10 cellular contexts compared by ENCODE assay signal in the genomic region with DNA sequence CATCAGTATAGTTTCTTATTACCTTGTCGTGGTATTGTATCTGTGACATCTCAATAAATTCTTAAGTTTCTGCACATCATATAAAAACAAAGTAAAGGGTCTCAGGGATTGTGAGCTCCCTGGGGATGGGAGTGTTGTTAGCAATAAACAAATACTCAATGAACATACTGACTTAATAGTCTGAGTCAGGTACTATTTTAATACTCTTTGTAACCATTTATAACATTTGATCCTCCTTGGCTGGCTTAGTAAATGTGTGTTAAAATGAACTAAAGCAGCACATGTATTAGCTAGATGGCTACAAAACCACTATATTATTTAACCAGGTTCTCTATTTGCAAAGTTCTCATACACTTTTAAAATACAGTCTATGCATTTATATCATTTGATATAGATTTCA. TPM values are rescaled to one million over a fixed set of nuclear protein-coding genes. Genes with fewer than 3 reads are reported as not detected.
DNase-seq lines count a peak whose midpoint lies in the region; ATAC-seq and TF ChIP-seq lines count a peak whose summit lies in the region.
"Had no signal": no experiment of that assay in that cellular context is flagged by ENCODE, and none has a peak within 500 bp of the region (broad histone marks: within the 10 kb centered on the region; RNA-seq: fewer than 3 reads in every experiment).

No MANE protein-coding gene starts in this region.

- CTCF ChIA-PET in activated naive CD4-positive, alpha-beta T cell treated with anti-CD3 and anti-CD28 coated beads, Interleukin-2, amount 10 ng/mL, durations not matched to agents 7 days and 5 days (lab: Charles Lee): no interaction called here
- CTCF ChIA-PET in PC-3 (lab: Charles Lee): interaction anchor here (0.6 kb wide), 1 partner anchor 142 kb away, joined by 6 read pairs; no protein-coding TSS in a partner anchor

- H3K79me2 ChIP-seq in PC-3 (ENCODE audit: low read length): peaks cover 43% of the 10 kb centered on the region

- H2AFZ ChIP-seq in PC-3 (ENCODE audit: low read length): no peak overlapping the region

- H3K27me3 Mint-ChIP-seq in activated naive CD4-positive, alpha-beta T cell treated with anti-CD3 and anti-CD28 coated beads, Interleukin-2, amount 10 ng/mL, durations not matched to agents 7 days and 5 days: no peaks in the 10 kb centered on the region
- H3K27me3 Mint-ChIP-seq in endodermal cell (ENCODE audit: insufficient read depth): no peaks in the 10 kb centered on the region

- H3K27me3 ChIP-seq in PC-3 (ENCODE audit: low read length) (no peaks in the 10 kb centered on the region), endodermal cell (ENCODE audit: control insufficient read depth, insufficient read depth, low read length, poor library complexity, severe bottlenecking) (no peaks in the 10 kb centered on the region), skeletal muscle satellite cell (ENCODE audit: control insufficient read depth, insufficient read depth, low read length) (no peaks in the 10 kb centered on the region)
- H3K27me3 ChIP-seq: transverse colon had no signal

- DNase-seq in activated naive CD4-positive, alpha-beta T cell treated with anti-CD3 and anti-CD28 coated beads, Interleukin-2, amount 10 ng/mL, durations not matched to agents 7 days and 5 days: no peak
- no peak for DNase-seq in activated naive CD4-positive, alpha-beta T cell treated with Interleukin-2 at 50 U/mL for 16 hours
- no peak for DNase-seq in PC-3
- no peak for DNase-seq in endodermal cell
- no peak for DNase-seq in retina
- DNase-seq in omental fat pad (ENCODE audit: low spot score): no peak
- DNase-seq: SW 1271, transverse colon had no signal

- no peaks in the 10 kb centered on the region for H3K9me3 Mint-ChIP-seq in activated naive CD4-positive, alpha-beta T cell treated with anti-CD3 and anti-CD28 coated beads, Interleukin-2, amount 10 ng/mL, durations not matched to agents 7 days and 5 days
- H3K9me3 Mint-ChIP-seq in endodermal cell: no peaks in the 10 kb centered on the region

- H3K27ac ChIP-seq in PC-3 (ENCODE audit: low read length) (peak overlapping the region; percentile 21; the same call in 1 of the 2 replicates), endodermal cell (ENCODE audit: low read depth, low read length) (no peak overlapping the region)

- peak overlapping the region; percentile 99; the same call in 1 of the 2 replicates for H3K9ac ChIP-seq in PC-3 (ENCODE audit: low read length)
- peak overlapping the region; percentile 92 for H3K9ac ChIP-seq in endodermal cell (ENCODE audit: extremely low read depth, low read length, poor library complexity, severe bottlenecking)
- H3K9ac ChIP-seq in skeletal muscle satellite cell (ENCODE audit: low read depth, low read length): peak overlapping the region; percentile 90

- H3K4me1 ChIP-seq in PC-3 (ENCODE audit: insufficient read depth, low read length) (peaks cover 33% of the 10 kb centered on the region), endodermal cell (ENCODE audit: control insufficient read depth, insufficient read depth, low read length) (peaks cover 18% of the 10 kb centered on the region), skeletal muscle satellite cell (ENCODE audit: control insufficient read depth, insufficient read depth, low read length) (peaks cover 30% of the 10 kb centered on the region)

- intact Hi-C loops in PC-3 (cut with micrococcal nuclease): loop anchor here (5.0 kb wide), 1 partner anchor 70 kb away; no protein-coding TSS in a partner anchor

- POLR2A ChIA-PET in PC-3 (lab: Charles Lee; ENCODE audit: unreplicated experiment): interaction anchor here (0.6 kb wide), 1 partner anchor 79 kb away, joined by 35 read pairs; a partner anchor contains a TSS

- H4K20me1 ChIP-seq in PC-3 (ENCODE audit: low read length): no peaks in the 10 kb centered on the region; the same call in 1 of the 2 replicates

- no peaks in the 10 kb centered on the region for H3K9me2 ChIP-seq in PC-3 (replicated peaks; ENCODE audit: low read length)

- H3K4me3 Mint-ChIP-seq in activated naive CD4-positive, alpha-beta T cell treated with anti-CD3 and anti-CD28 coated beads, Interleukin-2, amount 10 ng/mL, durations not matched to agents 7 days and 5 days: peak overlapping the region; percentile 85
- H3K4me3 Mint-ChIP-seq in endodermal cell: no peak overlapping the region

- H3K36me3 ChIP-seq in PC-3 (ENCODE audit: low read depth, low read length): peaks cover 4% of the 10 kb centered on the region; the same call in 1 of the 2 replicates
- peaks cover 43% of the 10 kb centered on the region for H3K36me3 ChIP-seq in endodermal cell (ENCODE audit: control insufficient read depth, insufficient read depth, low read length)
- peaks cover 8% of the 10 kb centered on the region for H3K36me3 ChIP-seq in skeletal muscle satellite cell (ENCODE audit: insufficient read depth, low read length)

- H3K4me2 ChIP-seq in PC-3 (ENCODE audit: low read length): peak overlapping the region; percentile 99
- H3K4me2 ChIP-seq in skeletal muscle satellite cell (ENCODE audit: low read length): peak overlapping the region; percentile 98

- H3K4me1 Mint-ChIP-seq in activated naive CD4-positive, alpha-beta T cell treated with anti-CD3 and anti-CD28 coated beads, Interleukin-2, amount 10 ng/mL, durations not matched to agents 7 days and 5 days: peaks cover 60% of the 10 kb centered on the region
- H3K4me1 Mint-ChIP-seq in endodermal cell: peaks cover 16% of the 10 kb centered on the region

- BruUV-seq in PC-3 (replicated peaks; lab: Mats Ljungman, UMichigan): no TSS peak

- H3K4me3 ChIP-seq in PC-3 (ENCODE audit: low read length) (peak overlapping the region; percentile 96), endodermal cell (ENCODE audit: low read length) (peak overlapping the region; percentile 90), skeletal muscle satellite cell (ENCODE audit: low read length) (peak overlapping the region; percentile 76)

- TF ChIP-seq CTCF in PC-3 (conservative IDR thresholded peaks at IDR 0.05; ENCODE audit: low read depth, low read length) (no peak), endodermal cell (conservative IDR thresholded peaks at IDR 0.05) (no peak), omental fat pad (IDR thresholded peaks at IDR 0.05) (no peak)

- no peaks in the 10 kb centered on the region for H3K9me3 ChIP-seq in PC-3 (ENCODE audit: low read length)
- no peaks in the 10 kb centered on the region for H3K9me3 ChIP-seq in endodermal cell (ENCODE audit: control insufficient read depth, low read length)
- H3K9me3 ChIP-seq in skeletal muscle satellite cell (replicated peaks; ENCODE audit: low read length): no peaks in the 10 kb centered on the region
- H3K9me3 ChIP-seq: transverse colon had no signal

- no peak for ATAC-seq in PC-3
- ATAC-seq in GM21367 (IDR thresholded peaks at IDR 0.05; ENCODE audit: unreplicated experiment): no peak
- no peak for ATAC-seq in omental fat pad (ENCODE audit: low FRiP score)

- no peaks in the 10 kb centered on the region for H3F3A ChIP-seq in PC-3 (ENCODE audit: low read length, unreplicated experiment)

- 89% methylated on average over 1 of the region's 1 CpG; no CpG with 5 or more reads in 1 of the 2 experiments for WGBS in endodermal cell (ENCODE audit: insufficient coverage in 1 of 2, insufficient read length in 1 of 2), 2 experiments

- H3K36me3 Mint-ChIP-seq in activated naive CD4-positive, alpha-beta T cell treated with anti-CD3 and anti-CD28 coated beads, Interleukin-2, amount 10 ng/mL, durations not matched to agents 7 days and 5 days: peaks cover 32% of the 10 kb centered on the region
- H3K36me3 Mint-ChIP-seq in endodermal cell (ENCODE audit: low read depth): peaks cover 23% of the 10 kb centered on the region

- H3K27ac Mint-ChIP-seq in activated naive CD4-positive, alpha-beta T cell treated with anti-CD3 and anti-CD28 coated beads, Interleukin-2, amount 10 ng/mL, durations not matched to agents 7 days and 5 days: no peak overlapping the region
- no peak overlapping the region for H3K27ac Mint-ChIP-seq in endodermal cell

RNA-seq across cellular contexts. Expression of a gene that starts 1.8 kb away (rescaled TPM):
- 14.8 and 23.7 TPM in 2 replicates for total RNA-seq in PC-3 (2014; rRNA removed)
- 10 to 100 TPM; 89.4 to 99.7 TPM for total RNA-seq in endodermal cell
- polyA plus RNA-seq in endodermal cell (2013, experiment 1 of 2): 70.5 TPM
- polyA plus RNA-seq in endodermal cell (2013, experiment 2 of 2): 74.9 TPM
- 20.5 and 21.3 TPM in 2 replicates for total RNA-seq in skeletal muscle satellite cell (2012; rRNA removed)
- 10 to 100 TPM; 22.2 to 36.4 (median 26.2) TPM for total RNA-seq in omental fat pad
